14 cellular contexts compared by ENCODE assay signal in the genomic region with DNA sequence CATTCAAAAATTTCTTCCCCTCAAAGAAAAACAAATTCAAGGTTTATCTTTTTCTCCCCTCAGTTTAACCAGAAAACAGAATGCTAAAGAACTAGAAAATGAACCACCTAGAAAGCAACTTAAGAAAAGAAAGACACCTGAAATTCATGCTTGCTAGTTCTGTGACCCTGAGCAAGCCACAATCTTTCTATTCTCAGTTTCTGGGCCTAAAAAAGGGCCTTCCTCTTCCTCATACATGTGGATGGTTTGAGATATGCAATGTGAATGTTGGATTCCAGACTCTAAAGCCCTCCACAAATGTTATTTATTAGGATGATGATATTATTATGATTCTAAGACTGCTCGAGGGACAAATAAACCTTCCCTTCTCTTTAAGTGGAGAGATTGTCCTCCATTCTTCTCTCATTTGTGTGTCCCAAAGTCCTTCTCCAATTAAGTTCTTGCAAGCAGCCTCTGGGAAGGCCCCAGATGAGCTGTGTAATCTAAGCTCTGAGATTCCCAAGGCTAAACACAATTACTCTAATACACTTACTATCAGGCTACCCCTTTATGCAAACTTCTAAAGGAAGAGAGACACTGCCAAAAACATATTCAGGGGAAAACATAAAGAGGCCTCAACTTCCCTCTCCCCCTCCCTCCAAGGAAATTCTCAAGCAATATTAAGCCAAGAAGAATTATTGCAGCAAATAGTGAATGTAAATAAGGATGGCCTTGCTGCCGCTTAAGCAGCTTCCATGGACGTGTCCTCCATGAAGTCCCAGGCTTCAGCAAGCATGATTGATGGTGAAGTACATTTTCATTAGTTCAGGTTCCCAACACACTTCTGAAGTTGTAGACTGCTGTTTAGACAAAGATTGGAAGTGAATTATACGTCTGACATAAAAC.
DNase-seq lines count a peak whose midpoint lies in the region; ATAC-seq, FAIRE-seq and TF ChIP-seq lines count a peak whose summit lies in the region.
"Had no signal": no experiment of that assay in that cellular context is flagged by ENCODE, and none has a peak within 500 bp of the region (broad histone marks: within the 10 kb centered on the region; RNA-seq: fewer than 3 reads in every experiment).

No MANE protein-coding gene starts in this region.

- peak overlapping the region; percentile 88 for H3K27ac ChIP-seq in GM12878 (ENCODE audit: control insufficient read depth, insufficient read depth)
- H3K27ac ChIP-seq: PC-9 had no signal

- CTCF ChIA-PET in GM12878 (lab: Yijun Ruan, JAX), result interaction anchor here (1.0 to 1.2 kb wide), 5 partner anchors 8 to 350 kb away, joined by 3 to 4 read pairs (median 3); no protein-coding TSS in a partner anchor
- CTCF ChIA-PET in activated CD4-positive, alpha-beta T cell treated with anti-CD3 and anti-CD28 coated beads for 36 hours (lab: Charles Lee), result no interaction called here

- intact Hi-C loops in GM12878 (cut with micrococcal nuclease; ENCODE audit: unreplicated experiment) (no loop called here), mucosa of descending colon (cut with DNase I, micrococcal nuclease) (no loop called here)
- intact Hi-C loops in activated CD4-positive, alpha-beta T cell treated with anti-CD3 and anti-CD28 coated beads for 36 hours (cut with DNase I, micrococcal nuclease), result no loop called here

- H3K36me3 Mint-ChIP-seq in activated CD4-positive, alpha-beta T cell treated with anti-CD3 and anti-CD28 coated beads for 36 hours (ENCODE audit: low read depth), result no peaks in the 10 kb centered on the region

- H3K27me3 Mint-ChIP-seq in activated CD4-positive, alpha-beta T cell treated with anti-CD3 and anti-CD28 coated beads for 36 hours, result peaks cover 36% of the 10 kb centered on the region
- H3K27me3 Mint-ChIP-seq: dendritic cell treated with granulocyte-macrophage colony-stimulating factor and Interleukin-4, amounts not matched to agents 40 ng/mL and 50 ng/mL, for 4 days had no signal

- in situ Hi-C loops in GM12878 (cut with MboI), result no loop called here

- H3K9ac ChIP-seq in GM12878 (ENCODE audit: control insufficient read depth, insufficient read depth, low read length), result peak overlapping the region; percentile 18; the same call in 1 of the 2 replicates

- peak; percentile 71 for DNase-seq in GM12878 (ENCODE audit: low read depth, low spot score)
- no peak for DNase-seq in retina
- no peak for DNase-seq in mucosa of descending colon
- DNase-seq in hepatic stellate cell (ENCODE audit: low spot score), result no peak
- no peak for DNase-seq in activated CD4-positive, alpha-beta T cell treated with anti-CD3 and anti-CD28 coated beads for 36 hours
- DNase-seq: activated naive CD4-positive, alpha-beta T cell; glutamatergic neuron; PC-9; stimulated activated CD4-positive, alpha-beta T cell treated with anti-CD3 and anti-CD28 coated beads, Interleukin-12 subunit alpha, Interleukin-12 subunit beta, amount 100 ng/mL, for 4 hours had no signal

- H3K27me3 ChIP-seq in GM12878 (replicated peaks in 1 of 2; ENCODE audit: control insufficient read depth in 2 of 2, insufficient read depth in 2 of 2, low read length in 1 of 2), result no peaks in the 10 kb centered on the region

- H3K4me3 Mint-ChIP-seq in activated CD4-positive, alpha-beta T cell treated with anti-CD3 and anti-CD28 coated beads for 36 hours, result no peak overlapping the region
- H3K4me3 Mint-ChIP-seq: dendritic cell treated with granulocyte-macrophage colony-stimulating factor and Interleukin-4, amounts not matched to agents 40 ng/mL and 50 ng/mL, for 4 days had no signal

- no peaks in the 10 kb centered on the region for H4K20me1 ChIP-seq in GM12878 (ENCODE audit: control insufficient read depth, insufficient read depth)

- 0 out of 4 replicates have a peak, but pooled peaks have one; percentile 16 to 28 for TF ChIP-seq EP300 in GM12878 (IDR thresholded peaks at IDR 0.05; ENCODE audit: borderline replicate concordance in 1 of 2, control insufficient read depth in 1 of 2, low read depth in 2 of 2, low read length in 2 of 2)

- no peak for TF ChIP-seq POLR2A in GM12878 (IDR thresholded peaks at IDR 0.05; ENCODE audit: low read depth, low read length)

- H3K9me3 Mint-ChIP-seq in activated CD4-positive, alpha-beta T cell treated with anti-CD3 and anti-CD28 coated beads for 36 hours (ENCODE audit: low read depth), result no peaks in the 10 kb centered on the region
- H3K9me3 Mint-ChIP-seq: dendritic cell treated with granulocyte-macrophage colony-stimulating factor and Interleukin-4, amounts not matched to agents 40 ng/mL and 50 ng/mL, for 4 days had no signal

- 62% methylated on average over 4 of the region's 4 CpGs for WGBS in GM12878 (ENCODE audit: insufficient coverage, insufficient replicate concordance, low lambda C conversion rate, missing lambda C conversion rate)

- peak overlapping the region; percentile 70 for H3K4me2 ChIP-seq in GM12878 (ENCODE audit: control insufficient read depth, insufficient read depth)
- H3K4me2 ChIP-seq: PC-9 had no signal

- FAIRE-seq in GM12878 (lab: Jason Lieb, UNC), result peak; percentile 89

- SMC1A ChIA-PET in GM12878 (lab: Charles Lee; ENCODE audit: uncharacterized antibody, unreplicated experiment), result interaction anchor here (0.8 to 1.2 kb wide), 3 partner anchors 14 to 40 kb away, joined by 3 to 5 read pairs (median 4); no protein-coding TSS in a partner anchor

- POLR2A ChIA-PET in GM12878 (lab: Charles Lee), result interaction anchor here (1.7 kb wide), 1 partner anchor 53 kb away, joined by 3 read pairs; no protein-coding TSS in a partner anchor
- POLR2A ChIA-PET in activated CD4-positive, alpha-beta T cell treated with anti-CD3 and anti-CD28 coated beads for 36 hours (lab: Charles Lee), result no interaction called here

- BruUV-seq in GM12878 (replicated peaks; lab: Mats Ljungman, UMichigan), result no TSS peak

- RAD21 ChIA-PET in GM12878 (lab: Charles Lee; ENCODE audit: unreplicated experiment), result interaction anchor here (1.0 kb wide), 1 partner anchor 226 kb away, joined by 6 read pairs; no protein-coding TSS in a partner anchor

- H2AFZ ChIP-seq in GM12878 (ENCODE audit: control insufficient read depth, low read depth, low read length), result no peak overlapping the region
- H2AFZ ChIP-seq: PC-9 had no signal

- peak; percentile 20; the same call in 1 of the 2 replicates for TF ChIP-seq RAD21 in GM12878 (IDR thresholded peaks at IDR 0.05; ENCODE audit: insufficient read depth, low read depth, low read length)

- H3K36me3 ChIP-seq in GM12878 (ENCODE audit: control insufficient read depth in 2 of 2, insufficient read depth in 2 of 2, low read length in 1 of 2), result peaks cover 0 to 2% of the 10 kb centered on the region in 2 experiments; a peak in 3 of 4 replicates
- H3K36me3 ChIP-seq in mucosa of descending colon (ENCODE audit: low read depth), result no peaks in the 10 kb centered on the region

- ATAC-seq in GM18520 (IDR thresholded peaks at IDR 0.05; ENCODE audit: unreplicated experiment) (peak; percentile 92), GM21528 (IDR thresholded peaks at IDR 0.05; ENCODE audit: low FRiP score, unreplicated experiment) (peak; percentile 97), HG03097 (IDR thresholded peaks at IDR 0.05; ENCODE audit: low FRiP score, unreplicated experiment) (peak; percentile 84), GM12878 (peak; percentile 97), mucosa of descending colon (no peak)
- ATAC-seq in activated CD4-positive, alpha-beta T cell treated with anti-CD3 and anti-CD28 coated beads for 36 hours, result no peak
- ATAC-seq: HCT116 had no signal

- H3K79me2 ChIP-seq in GM12878 (ENCODE audit: control insufficient read depth, insufficient read depth, low read length), result no peaks in the 10 kb centered on the region

- H3K4me1 ChIP-seq in GM12878 (ENCODE audit: control insufficient read depth, insufficient read depth, low read length), result peaks cover 22% of the 10 kb centered on the region
- no peaks in the 10 kb centered on the region for H3K4me1 ChIP-seq in mucosa of descending colon (ENCODE audit: low read depth)

- H3K27ac Mint-ChIP-seq in activated CD4-positive, alpha-beta T cell treated with anti-CD3 and anti-CD28 coated beads for 36 hours, result no peak overlapping the region
- H3K27ac Mint-ChIP-seq: dendritic cell treated with granulocyte-macrophage colony-stimulating factor and Interleukin-4, amounts not matched to agents 40 ng/mL and 50 ng/mL, for 4 days had no signal

- H3K9me3 ChIP-seq in GM12878 (replicated peaks; ENCODE audit: control insufficient read depth, insufficient read depth, low read length) (no peaks in the 10 kb centered on the region), mucosa of descending colon (no peaks in the 10 kb centered on the region)

- H3K4me3 ChIP-seq in GM12878, result peak overlapping the region; percentile 43; the same call in 1 of the 2 replicates
- no peak overlapping the region for H3K4me3 ChIP-seq in mucosa of descending colon
- H3K4me3 ChIP-seq: PC-9 had no signal

- H3K4me1 Mint-ChIP-seq in activated CD4-positive, alpha-beta T cell treated with anti-CD3 and anti-CD28 coated beads for 36 hours, result peaks cover 18% of the 10 kb centered on the region

- TF ChIP-seq CTCF in GM12878 (IDR thresholded peaks at IDR 0.05 in 2 of 3, conservative IDR thresholded peaks at IDR 0.05 in 1 of 3; ENCODE audit: control insufficient read depth in 2 of 3, extremely low read depth in 1 of 3, insufficient read depth in 1 of 3, low read depth in 3 of 3, low read length in 3 of 3), result no peak
- no peak for TF ChIP-seq CTCF in mucosa of descending colon (IDR thresholded peaks at IDR 0.05)

TF ChIP-seq in GM12878, 131 proteins besides CTCF, POLR2A, EP300 and RAD21 (continues in another document):
- TF ChIP-seq MYB (IDR thresholded peaks at IDR 0.05; ENCODE audit: borderline replicate concordance, low read depth, low read length), result no peak
- no peak for TF ChIP-seq ESRRA (IDR thresholded peaks at IDR 0.05; ENCODE audit: low read length)
- no peak for TF ChIP-seq SREBF2 (IDR thresholded peaks at IDR 0.05; ENCODE audit: low read length)
- TF ChIP-seq CEBPB (IDR thresholded peaks at IDR 0.05; ENCODE audit: borderline replicate concordance in 1 of 2, low read depth in 2 of 2, low read length in 2 of 2), result peak in 1 of 2 experiments; percentile 70; a peak in 1 of 4 replicates
- TF ChIP-seq, protein P1, sequence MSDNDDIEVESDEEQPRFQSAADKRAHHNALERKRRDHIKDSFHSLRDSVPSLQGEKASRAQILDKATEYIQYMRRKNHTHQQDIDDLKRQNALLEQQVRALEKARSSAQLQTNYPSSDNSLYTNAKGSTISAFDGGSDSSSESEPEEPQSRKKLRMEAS (IDR thresholded peaks at IDR 0.05; ENCODE audit: low read depth, low read length), result no peak
- peak; percentile 86 for TF ChIP-seq EED (IDR thresholded peaks at IDR 0.05; ENCODE audit: low read depth)
- no peak for TF ChIP-seq YY1 (IDR thresholded peaks at IDR 0.05; ENCODE audit: low read depth, low read length)
- TF ChIP-seq SIX5 (IDR thresholded peaks at IDR 0.05; ENCODE audit: low read depth, low read length, severe bottlenecking), result no peak
- no peak for TF ChIP-seq KAT2A (conservative IDR thresholded peaks at IDR 0.05; ENCODE audit: control insufficient read depth, low read depth, low read length)
- no peak for TF ChIP-seq PML (IDR thresholded peaks at IDR 0.05; ENCODE audit: low read length)
- TF ChIP-seq FOS (IDR thresholded peaks at IDR 0.05; ENCODE audit: borderline replicate concordance, extremely low read depth, insufficient read length), result no peak
- no peak for TF ChIP-seq POLR2AphosphoS5 (IDR thresholded peaks at IDR 0.05; ENCODE audit: low read length)

Comparison
In these comparisons a context has a peak if more than half of its experiments do, and no peak if none do; other contexts are left out.
1. ATAC-seq: peak in GM18520 (single experiment), GM21528 (single experiment), HG03097 (single experiment) and GM12878 (single experiment); none in mucosa of descending colon (single experiment) and activated CD4-positive, alpha-beta T cell treated with anti-CD3 and anti-CD28 coated beads for 36 hours (single experiment).